Comparison of ENCODE assay signal across 8 cellular contexts in genomic region chr1:15328785-15329480, GRCh38.
DNase-seq lines count a peak whose midpoint lies in the region; ATAC-seq, FAIRE-seq and TF ChIP-seq lines count a peak whose summit lies in the region.

No MANE protein-coding gene starts in this region.

- H3K4me3 Mint-ChIP-seq in astrocyte (ENCODE audit: unreplicated experiment) = no peak overlapping the region

- no peaks in the 10 kb centered on the region for H4K20me1 ChIP-seq in astrocyte (ENCODE audit: insufficient read depth, low read length)

- H3K79me2 ChIP-seq in astrocyte (ENCODE audit: insufficient read depth, low read length) = no peaks in the 10 kb centered on the region

- no peaks in the 10 kb centered on the region for H3K36me3 Mint-ChIP-seq in astrocyte (ENCODE audit: low read depth, unreplicated experiment)

- peaks cover 17% of the 10 kb centered on the region for H3K27me3 ChIP-seq in astrocyte (ENCODE audit: insufficient read depth, low read length)
- no peaks in the 10 kb centered on the region for H3K27me3 ChIP-seq in testis

- H3K27ac Mint-ChIP-seq in astrocyte (ENCODE audit: unreplicated experiment) = no peak overlapping the region

- H3K4me3 ChIP-seq in astrocyte (ENCODE audit: insufficient read depth, low read depth, low read length) (no peak overlapping the region), testis (no peak overlapping the region)

- H2AFZ ChIP-seq in astrocyte (ENCODE audit: low read depth, low read length) = no peak overlapping the region

- TF ChIP-seq CTCF in astrocyte (IDR thresholded peaks at IDR 0.05; ENCODE audit: insufficient read depth, low read depth, low read length) (no peak), testis (IDR thresholded peaks at IDR 0.05) (peak; percentile 24 to 55 (median 40))

- H3K9me3 ChIP-seq in astrocyte (ENCODE audit: insufficient read depth, low read depth, low read length) = no peaks in the 10 kb centered on the region
- H3K9me3 ChIP-seq in testis = no peaks in the 10 kb centered on the region

- peaks cover 11% of the 10 kb centered on the region for H3K4me1 Mint-ChIP-seq in astrocyte (ENCODE audit: low read depth, unreplicated experiment)

- WGBS in testis, 2 donors = 19 to 42% methylated on average over 21 of the region's 21 CpGs

- H3K27me3 Mint-ChIP-seq in astrocyte (ENCODE audit: low read depth, unreplicated experiment) = peaks cover 25% of the 10 kb centered on the region

- H3K36me3 ChIP-seq in astrocyte (ENCODE audit: insufficient read depth, low read length) (no peaks in the 10 kb centered on the region), testis (ENCODE audit: low read depth, missing control alignments) (no peaks in the 10 kb centered on the region)

- peak overlapping the region; percentile 70 for H3K4me2 ChIP-seq in astrocyte (ENCODE audit: low read length)

- peak; percentile 26 to 28 for DNase-seq in SHP77 (lab: John Stamatoyannopoulos, UW)
- DNase-seq in SHP77 treated with DMSO at 0.1 percent for 48 hours (lab: John Stamatoyannopoulos, UW) = no peak
- peak; percentile 82 for DNase-seq in astrocyte (ENCODE audit: low read depth)
- peak in 30 of 51 donors; percentile 6 to 49 (median 25) for DNase-seq in hypothalamus (lab: John Stamatoyannopoulos, UW)
- DNase-seq in testis = peak; percentile 81
- DNase-seq in NCI-H2227 treated with DMSO at 0.1 percent for 48 hours (lab: John Stamatoyannopoulos, UW) = no peak

- peak; percentile 70 for FAIRE-seq in astrocyte (lab: Jason Lieb, UNC)

- no peak overlapping the region for H3K27ac ChIP-seq in astrocyte (ENCODE audit: low read depth, low read length)
- peak overlapping the region; percentile 7 to 31 for H3K27ac ChIP-seq in testis

- intact Hi-C loops in testis (cut with DNase I; ENCODE audit: low total_unique reads) = loop anchor here (5.0 kb wide), 1 partner anchor 98 kb away; no protein-coding TSS in a partner anchor

- no peak for TF ChIP-seq POLR2A in testis (IDR thresholded peaks at IDR 0.05)

- H3K4me1 ChIP-seq in astrocyte (ENCODE audit: insufficient read depth, low read length) = peaks cover 14% of the 10 kb centered on the region
- peaks cover 32% of the 10 kb centered on the region for H3K4me1 ChIP-seq in testis

- ATAC-seq in GM18867 (IDR thresholded peaks at IDR 0.05; ENCODE audit: unreplicated experiment) = no peak
- no peak for ATAC-seq in GM21390 (IDR thresholded peaks at IDR 0.05; ENCODE audit: unreplicated experiment)

- H3K9me3 Mint-ChIP-seq in astrocyte (ENCODE audit: unreplicated experiment) = no peaks in the 10 kb centered on the region

- H3K9ac ChIP-seq in astrocyte (ENCODE audit: low read length) = no peak overlapping the region

Comparison
In these comparisons a context has a peak if more than half of its experiments do, and no peak if none do; other contexts are left out.
1. DNase-seq: peak in SHP77 (2 of 2), astrocyte (single experiment), hypothalamus (30 of 51) and testis (single experiment); none in SHP77 treated with DMSO at 0.1 percent for 48 hours (single experiment) and NCI-H2227 treated with DMSO at 0.1 percent for 48 hours (single experiment).